1 cellular context compared by ENCODE assay signal in genomic region chr3:47283193-47283537, GRCh38.
TF ChIP-seq lines count a peak whose summit lies in the region.

No MANE protein-coding gene starts in this region.

TF ChIP-seq in IMR-90, 13 proteins besides CTCF, POLR2A, EP300 and RAD21 (continued from another document):
- TF ChIP-seq FOS (IDR thresholded peaks at IDR 0.05; ENCODE audit: low read depth, low read length) (no peak), MAFK (IDR thresholded peaks at IDR 0.05; ENCODE audit: low read depth, low read length) (no peak), RCOR1 (IDR thresholded peaks at IDR 0.05; ENCODE audit: insufficient replicate concordance, low read length) (no peak), USF2 (IDR thresholded peaks at IDR 0.05; ENCODE audit: low read depth, low read length) (no peak), ELK1 (IDR thresholded peaks at IDR 0.05; ENCODE audit: borderline replicate concordance, low read depth, low read length) (no peak), MAZ (IDR thresholded peaks at IDR 0.05; ENCODE audit: borderline replicate concordance, low read depth, low read length) (no peak)
